Comparison of ENCODE assay signal across 17 cellular contexts in genomic region chr16:55330726-55331647, GRCh38. TPM values are rescaled to one million over a fixed set of nuclear protein-coding genes. Genes with fewer than 3 reads are reported as not detected.
DNase-seq lines count a peak whose midpoint lies in the region; ATAC-seq and TF ChIP-seq lines count a peak whose summit lies in the region.
"Had no signal": no experiment of that assay in that cellular context is flagged by ENCODE, and none has a peak within 500 bp of the region (broad histone marks: within the 10 kb centered on the region; RNA-seq: fewer than 3 reads in every experiment).

No MANE protein-coding gene starts in this region.

- in situ Hi-C loops in GM13976 (cut with MboI; ENCODE audit: low sequenced_read_pairs, unreplicated experiment), result no loop called here

- DNase-seq in GM13976 (ENCODE audit: low spot score), result peak; percentile 17
- no peak for DNase-seq in coronary artery (ENCODE audit: low spot score)
- peak; percentile 30 for DNase-seq in iPS-NIHi7 (ENCODE audit: extremely low spot score)
- no peak for DNase-seq in progenitor cell of endocrine pancreas (ENCODE audit: low spot score, unreplicated experiment)
- DNase-seq in NOMO-1 (lab: John Stamatoyannopoulos, UW; ENCODE audit: unreplicated experiment in 2 of 2), result no peak
- no peak for DNase-seq in NCI-H82 treated with DMSO at 0.1 percent for 48 hours (lab: John Stamatoyannopoulos, UW; ENCODE audit: unreplicated experiment)
- DNase-seq: DMS 273 treated with DMSO at 0.1 percent for 48 hours; esophagus squamous epithelium; Kasumi-1; NCI-H1436; NK-92 treated with Interleukin-12 subunit alpha and Interleukin-12 subunit beta, amount 100 ng/mL, for 24 hours; pancreas; stimulated activated CD4-positive, alpha-beta T cell treated with anti-CD3 and anti-CD28 coated beads, Interleukin-12 subunit alpha, Interleukin-12 subunit beta, amount 100 ng/mL, for 4 hours; T-cell had no signal

- peaks cover 96% of the 10 kb centered on the region for H3K27me3 Mint-ChIP-seq in progenitor cell of endocrine pancreas

- ATAC-seq in HG03432 (IDR thresholded peaks at IDR 0.05; ENCODE audit: unreplicated experiment) (no peak), HG03095 (IDR thresholded peaks at IDR 0.05; ENCODE audit: unreplicated experiment) (no peak)
- ATAC-seq: pancreas, T-cell had no signal

- H3K36me3 Mint-ChIP-seq in progenitor cell of endocrine pancreas (ENCODE audit: insufficient read depth), result no peaks in the 10 kb centered on the region
- H3K36me3 Mint-ChIP-seq: T-cell had no signal

- H3K27ac Mint-ChIP-seq in progenitor cell of endocrine pancreas, result peak overlapping the region; percentile 41
- H3K27ac Mint-ChIP-seq: T-cell had no signal

- H3K9me3 Mint-ChIP-seq in progenitor cell of endocrine pancreas (ENCODE audit: low read depth), result no peaks in the 10 kb centered on the region
- H3K9me3 Mint-ChIP-seq: T-cell had no signal

- TF ChIP-seq CTCF in GM13976 (IDR thresholded peaks at IDR 0.05; ENCODE audit: borderline replicate concordance, control extremely low read depth, extremely low read depth, insufficient read depth, missing control alignments) (no peak), coronary artery (IDR thresholded peaks at IDR 0.05) (no peak), progenitor cell of endocrine pancreas (IDR thresholded peaks at IDR 0.05; ENCODE audit: unreplicated experiment) (no peak)

- H3K4me3 ChIP-seq in coronary artery, result peak overlapping the region; percentile 55

- no peak overlapping the region for H3K27ac ChIP-seq in coronary artery
- H3K27ac ChIP-seq: esophagus squamous epithelium, pancreas had no signal

- peaks cover 10% of the 10 kb centered on the region for H3K4me1 Mint-ChIP-seq in progenitor cell of endocrine pancreas (ENCODE audit: low read depth)

- peak overlapping the region; percentile 75 for H3K4me3 Mint-ChIP-seq in progenitor cell of endocrine pancreas (ENCODE audit: low read depth)

RNA-seq across cellular contexts. Expression of gene IRX6, which starts 7.0 kb away (rescaled TPM):
- not detected in 2 replicates for total RNA-seq in progenitor cell of endocrine pancreas
- total RNA-seq: dermis microvascular lymphatic vessel endothelial cell, T-cell had no signal

Comparison
In these comparisons a context has a peak if more than half of its experiments do, and no peak if none do; other contexts are left out.
1. DNase-seq: peak in GM13976 (single experiment) and iPS-NIHi7 (single experiment); none in coronary artery (single experiment), progenitor cell of endocrine pancreas (single experiment), NOMO-1 (0 of 2) and NCI-H82 treated with DMSO at 0.1 percent for 48 hours (single experiment).